10 cellular contexts compared by ENCODE assay signal in genomic region chr15:74642328-74642723, GRCh38. TPM values are rescaled to one million over a fixed set of nuclear protein-coding genes. Genes with fewer than 3 reads are reported as not detected.
DNase-seq lines count a peak whose midpoint lies in the region; ATAC-seq and TF ChIP-seq lines count a peak whose summit lies in the region.
"Had no signal": no experiment of that assay in that cellular context is flagged by ENCODE, and none has a peak within 500 bp of the region (broad histone marks: within the 10 kb centered on the region; RNA-seq: fewer than 3 reads in every experiment).

No MANE protein-coding gene starts in this region.

- no peaks in the 10 kb centered on the region for H3K9me2 ChIP-seq in OCI-LY1 (ENCODE audit: low read depth, low read length)

- no peak for DNase-seq in activated CD4-positive, alpha-beta memory T cell treated with anti-CD3 and anti-CD28 coated beads for 36 hours
- no peak for DNase-seq in activated CD4-positive, alpha-beta memory T cell treated with anti-CD3 and anti-CD28 coated beads, Interleukin-2, amount 10 ng/mL, durations not matched to agents 7 days and 5 days
- DNase-seq in tibial artery (no peak), GM19240 (ENCODE audit: insufficient read length, low spot score) (no peak)
- DNase-seq: glutamatergic neuron; stimulated activated CD4-positive, alpha-beta T cell treated with anti-CD3 and anti-CD28 coated beads, Interleukin-1b, Interleukin-23, amount 100 ng/mL, for 48 hours had no signal

- peak overlapping the region; percentile 73 for H3K27ac ChIP-seq in OCI-LY1 (ENCODE audit: low read depth, low read length, poor library complexity, severe bottlenecking)
- no peak overlapping the region for H3K27ac ChIP-seq in iPS-20b (ENCODE audit: low read length)
- H3K27ac ChIP-seq in tibial artery = peak overlapping the region; percentile 40 to 46

- no peaks in the 10 kb centered on the region; the same call in 1 of the 2 replicates for H4K20me1 ChIP-seq in OCI-LY1 (ENCODE audit: insufficient read depth, low read length)

- intact Hi-C loops in activated CD4-positive, alpha-beta memory T cell treated with anti-CD3 and anti-CD28 coated beads for 36 hours (cut with micrococcal nuclease) = no loop called here
- intact Hi-C loops in tibial artery (cut with DNase I; ENCODE audit: low total_unique reads) = no loop called here

- no peaks in the 10 kb centered on the region for H3K9me3 Mint-ChIP-seq in activated CD4-positive, alpha-beta memory T cell treated with anti-CD3 and anti-CD28 coated beads for 36 hours
- H3K9me3 Mint-ChIP-seq in activated CD4-positive, alpha-beta memory T cell treated with anti-CD3 and anti-CD28 coated beads, Interleukin-2, amount 10 ng/mL, durations not matched to agents 7 days and 5 days = no peaks in the 10 kb centered on the region

- CTCF ChIA-PET in activated CD4-positive, alpha-beta memory T cell treated with anti-CD3 and anti-CD28 coated beads for 36 hours (lab: Charles Lee) = interaction anchor here (1.7 to 13.7 kb wide), 3 partner anchors 10 to 129 kb away, joined by 3 to 434 read pairs (median 10); no protein-coding TSS in a partner anchor
- CTCF ChIA-PET in activated CD4-positive, alpha-beta memory T cell treated with anti-CD3 and anti-CD28 coated beads, Interleukin-2, amount 10 ng/mL, durations not matched to agents 7 days and 5 days (lab: Charles Lee) = interaction anchor here (1.4 to 13.8 kb wide), 3 partner anchors 11 to 127 kb away, joined by 4 to 329 read pairs (median 6); no protein-coding TSS in a partner anchor

- no peaks in the 10 kb centered on the region for H3K9me3 ChIP-seq in OCI-LY1 (ENCODE audit: low read length)
- no peaks in the 10 kb centered on the region for H3K9me3 ChIP-seq in iPS-20b (ENCODE audit: insufficient read depth, low read depth, low read length)
- H3K9me3 ChIP-seq in tibial artery = no peaks in the 10 kb centered on the region

- TF ChIP-seq CTCF in OCI-LY1 (IDR thresholded peaks at IDR 0.05; ENCODE audit: low read length) (no peak), tibial artery (IDR thresholded peaks at IDR 0.05) (no peak)

- peaks cover 6% of the 10 kb centered on the region for H3K4me1 Mint-ChIP-seq in activated CD4-positive, alpha-beta memory T cell treated with anti-CD3 and anti-CD28 coated beads for 36 hours (ENCODE audit: low read depth)
- H3K4me1 Mint-ChIP-seq in activated CD4-positive, alpha-beta memory T cell treated with anti-CD3 and anti-CD28 coated beads, Interleukin-2, amount 10 ng/mL, durations not matched to agents 7 days and 5 days = peaks cover 8% of the 10 kb centered on the region

- no peaks in the 10 kb centered on the region for H3K27me3 ChIP-seq in OCI-LY1 (ENCODE audit: insufficient read depth, low read length)
- no peaks in the 10 kb centered on the region for H3K27me3 ChIP-seq in iPS-20b (ENCODE audit: insufficient read depth, low read length)
- no peaks in the 10 kb centered on the region for H3K27me3 ChIP-seq in tibial artery

- H3K36me3 ChIP-seq in OCI-LY1 (ENCODE audit: insufficient read depth, low read length) = peaks cover 27% of the 10 kb centered on the region; the same call in 1 of the 2 replicates
- H3K36me3 ChIP-seq in iPS-20b (ENCODE audit: insufficient read depth, low read depth, low read length) = peaks cover 26% of the 10 kb centered on the region
- peaks cover 12 to 43% (median 22%) of the 10 kb centered on the region in 3 donors for H3K36me3 ChIP-seq in tibial artery

- H3F3A ChIP-seq in OCI-LY1 (ENCODE audit: insufficient read depth, low read length) = no peaks in the 10 kb centered on the region

- H3K4me3 Mint-ChIP-seq in activated CD4-positive, alpha-beta memory T cell treated with anti-CD3 and anti-CD28 coated beads for 36 hours = no peak overlapping the region
- no peak overlapping the region for H3K4me3 Mint-ChIP-seq in activated CD4-positive, alpha-beta memory T cell treated with anti-CD3 and anti-CD28 coated beads, Interleukin-2, amount 10 ng/mL, durations not matched to agents 7 days and 5 days

- H3K27me3 Mint-ChIP-seq in activated CD4-positive, alpha-beta memory T cell treated with anti-CD3 and anti-CD28 coated beads for 36 hours = no peaks in the 10 kb centered on the region
- H3K27me3 Mint-ChIP-seq in activated CD4-positive, alpha-beta memory T cell treated with anti-CD3 and anti-CD28 coated beads, Interleukin-2, amount 10 ng/mL, durations not matched to agents 7 days and 5 days = no peaks in the 10 kb centered on the region

- POLR2A ChIA-PET in activated CD4-positive, alpha-beta memory T cell treated with anti-CD3 and anti-CD28 coated beads for 36 hours (lab: Charles Lee) = interaction anchor here (1.4 kb wide), 1 partner anchor 126 kb away, joined by 3 read pairs; no protein-coding TSS in a partner anchor
- POLR2A ChIA-PET in activated CD4-positive, alpha-beta memory T cell treated with anti-CD3 and anti-CD28 coated beads, Interleukin-2, amount 10 ng/mL, durations not matched to agents 7 days and 5 days (lab: Charles Lee) = no interaction called here

- no peak overlapping the region for H3K4me3 ChIP-seq in OCI-LY1 (ENCODE audit: low read depth, low read length, poor library complexity, severe bottlenecking)
- peak overlapping the region; percentile 6; the same call in 1 of the 2 replicates for H3K4me3 ChIP-seq in iPS-20b (ENCODE audit: low read length)
- H3K4me3 ChIP-seq in tibial artery = no peak overlapping the region

- H3K9ac ChIP-seq in OCI-LY1 (ENCODE audit: low read length) (peak overlapping the region; percentile 21; the same call in 1 of the 2 replicates), iPS-20b (ENCODE audit: low read depth, low read length) (peak overlapping the region; percentile 50)

- H3K4me1 ChIP-seq in OCI-LY1 (ENCODE audit: insufficient read depth, low read length, severe bottlenecking) = peaks cover 35% of the 10 kb centered on the region
- H3K4me1 ChIP-seq in iPS-20b (ENCODE audit: insufficient read depth, low read length) = peaks cover 15% of the 10 kb centered on the region
- peaks cover 0 to 32% (median 17%) of the 10 kb centered on the region in 4 donors for H3K4me1 ChIP-seq in tibial artery

- peaks cover 7% of the 10 kb centered on the region; the same call in 1 of the 2 replicates for H3K79me2 ChIP-seq in OCI-LY1 (ENCODE audit: insufficient read depth, low read length)

- peaks cover 5% of the 10 kb centered on the region for H3K36me3 Mint-ChIP-seq in activated CD4-positive, alpha-beta memory T cell treated with anti-CD3 and anti-CD28 coated beads for 36 hours
- peaks cover 18% of the 10 kb centered on the region for H3K36me3 Mint-ChIP-seq in activated CD4-positive, alpha-beta memory T cell treated with anti-CD3 and anti-CD28 coated beads, Interleukin-2, amount 10 ng/mL, durations not matched to agents 7 days and 5 days (ENCODE audit: low read depth)

- ATAC-seq in HG02973 (IDR thresholded peaks at IDR 0.05; ENCODE audit: unreplicated experiment) = no peak
- ATAC-seq in HG02970 (IDR thresholded peaks at IDR 0.05; ENCODE audit: low FRiP score, unreplicated experiment) = no peak

- H3K4me2 ChIP-seq in OCI-LY1 (ENCODE audit: low read length) = peak overlapping the region; percentile 7

- no peak overlapping the region for H2AFZ ChIP-seq in OCI-LY1 (ENCODE audit: low read length)

- peak overlapping the region; percentile 6 for H3K27ac Mint-ChIP-seq in activated CD4-positive, alpha-beta memory T cell treated with anti-CD3 and anti-CD28 coated beads for 36 hours
- H3K27ac Mint-ChIP-seq in activated CD4-positive, alpha-beta memory T cell treated with anti-CD3 and anti-CD28 coated beads, Interleukin-2, amount 10 ng/mL, durations not matched to agents 7 days and 5 days = no peak overlapping the region

RNA-seq across cellular contexts. Expression of gene CLK3, which starts 26.7 kb away (rescaled TPM):
- 100 to 1,000 TPM; 118 to 124 TPM for total RNA-seq in activated CD4-positive, alpha-beta memory T cell treated with anti-CD3 and anti-CD28 coated beads for 36 hours
- total RNA-seq in activated CD4-positive, alpha-beta memory T cell treated with anti-CD3 and anti-CD28 coated beads, Interleukin-2, amount 10 ng/mL, durations not matched to agents 7 days and 5 days = 100 to 1,000 TPM; 133 to 136 TPM

RNA-seq across cellular contexts. Expression of gene EDC3, which starts 53.5 kb away (rescaled TPM):
- total RNA-seq in activated CD4-positive, alpha-beta memory T cell treated with anti-CD3 and anti-CD28 coated beads for 36 hours = 10 to 100 TPM; 36.8 to 39.9 TPM
- 10 to 100 TPM; 36.3 to 39.6 TPM for total RNA-seq in activated CD4-positive, alpha-beta memory T cell treated with anti-CD3 and anti-CD28 coated beads, Interleukin-2, amount 10 ng/mL, durations not matched to agents 7 days and 5 days
